ENCODE assay signal across 18 cellular contexts in the genomic region with DNA sequence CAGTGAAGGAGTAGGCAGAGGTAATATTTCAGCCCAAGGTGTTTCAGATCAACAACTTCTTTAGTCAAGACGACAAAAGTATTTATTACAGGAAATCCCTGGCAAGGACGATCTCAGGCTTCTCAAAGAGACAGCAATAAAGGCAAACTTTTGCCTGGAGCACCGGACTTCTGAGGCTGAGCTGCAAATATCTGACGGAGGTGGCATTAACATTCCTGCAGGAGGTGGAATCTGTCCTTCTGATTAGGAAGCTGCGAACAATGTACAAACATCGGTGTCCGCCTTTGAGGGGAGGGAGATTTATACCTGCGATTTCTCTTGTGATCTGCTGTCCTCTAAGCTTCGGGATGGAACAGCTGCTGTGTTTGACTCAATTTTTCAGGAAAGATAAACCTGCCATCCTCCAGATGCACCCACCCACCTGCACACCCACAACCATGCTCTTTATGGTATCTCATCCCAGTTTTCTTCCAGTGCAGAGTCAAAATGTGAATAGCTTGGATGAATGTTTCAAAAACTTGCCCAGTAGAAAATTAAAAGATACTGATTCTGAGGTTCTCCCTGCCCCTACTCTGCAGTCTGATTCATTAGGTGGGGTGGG. TPM values are rescaled to one million over a fixed set of nuclear protein-coding genes. Genes with fewer than 3 reads are reported as not detected.
A peak's percentile ranks its signal among the peaks of the same experiment; 100 is the strongest.
DNase-seq lines count a peak whose midpoint lies in the region; TF ChIP-seq lines count a peak whose summit lies in the region.
"Had no signal": no experiment of that assay in that cellular context is flagged by ENCODE, and none has a peak within 500 bp of the region (broad histone marks: within the 10 kb centered on the region; RNA-seq: fewer than 3 reads in every experiment).

No MANE protein-coding gene starts in this region.

- H3K27me3 Mint-ChIP-seq in Caco-2 (ENCODE audit: insufficient read depth, unreplicated experiment), result no peaks in the 10 kb centered on the region
- H3K27me3 Mint-ChIP-seq in nephron progenitor cell (ENCODE audit: low read depth, poor library complexity), result peaks cover 33% of the 10 kb centered on the region

- BruUV-seq in Caco-2 (replicated peaks; lab: Mats Ljungman, UMichigan), result no TSS peak

- peaks cover 25% of the 10 kb centered on the region for H3K4me1 ChIP-seq in Caco-2
- H3K4me1 ChIP-seq: BLaER1, HAP-1 had no signal

- no peaks in the 10 kb centered on the region for H3K9me3 Mint-ChIP-seq in Caco-2 (ENCODE audit: unreplicated experiment)
- no peaks in the 10 kb centered on the region for H3K9me3 Mint-ChIP-seq in nephron progenitor cell
- H3K9me3 Mint-ChIP-seq: CD8-positive, alpha-beta T cell; GM23338 had no signal

- H3K9me3 ChIP-seq in Caco-2, result no peaks in the 10 kb centered on the region
- H3K9me3 ChIP-seq: BLaER1, HAP-1 had no signal

- H3K4me3 Mint-ChIP-seq in Caco-2 (ENCODE audit: unreplicated experiment) (peak overlapping the region; percentile 42), nephron progenitor cell (no peak overlapping the region)
- H3K4me3 Mint-ChIP-seq: B cell; CD4-positive, CD25-positive, alpha-beta regulatory T cell; CD8-positive, alpha-beta T cell; GM23338 had no signal

- intact Hi-C loops in Caco-2 (cut with micrococcal nuclease; ENCODE audit: unreplicated experiment) (loop anchor here (1.0 to 2.0 kb wide), 3 partner anchors 22 to 44 kb away; no protein-coding TSS in a partner anchor), head of caudate nucleus (cut with DNase I) (no loop called here)

- TF ChIP-seq CTCF in Caco-2 (IDR thresholded peaks at IDR 0.05; ENCODE audit: insufficient read depth in 1 of 2, low read depth in 1 of 2, low read length in 1 of 2, severe bottlenecking in 1 of 2, unreplicated experiment in 1 of 2) (no peak), nephron progenitor cell (IDR thresholded peaks at IDR 0.05) (no peak)

- H3K4me3 ChIP-seq in Caco-2 (ENCODE audit: low read depth, low read length), result no peak overlapping the region
- H3K4me3 ChIP-seq: BLaER1, GM23338, HAP-1 had no signal

- DNase-seq in Caco-2 (peak; percentile 75 to 87), head of caudate nucleus (peak in 24 of 42 donors; percentile 13 to 73 (median 38)), nephron progenitor cell (no peak), kidney glomerular epithelial cell (lab: John Stamatoyannopoulos, UW) (no peak), RKO (ENCODE audit: low spot score) (no peak), NCI-H1694 (lab: John Stamatoyannopoulos, UW) (no peak)
- DNase-seq: CD4-positive, CD25-positive, alpha-beta regulatory T cell; CD8-positive, alpha-beta T cell; DMS 273 treated with DMSO at 0.1 percent for 48 hours; DMS79; EL; GF-D8 had no signal

- no peaks in the 10 kb centered on the region for H3K27me3 ChIP-seq in Caco-2 (replicated peaks; ENCODE audit: control insufficient read depth, insufficient read depth, low read length)
- H3K27me3 ChIP-seq: BLaER1 had no signal

- CTCF ChIA-PET in Caco-2 (lab: Charles Lee), result interaction anchor here (1.0 to 1.5 kb wide), 2 partner anchors 78 to 179 kb away, joined by 3 to 9 read pairs; no protein-coding TSS in a partner anchor

- H3K36me3 Mint-ChIP-seq in Caco-2 (ENCODE audit: insufficient read depth, unreplicated experiment) (no peaks in the 10 kb centered on the region), nephron progenitor cell (ENCODE audit: low read depth) (no peaks in the 10 kb centered on the region)
- H3K36me3 Mint-ChIP-seq: CD4-positive, CD25-positive, alpha-beta regulatory T cell; CD8-positive, alpha-beta T cell had no signal

- H3K4me1 Mint-ChIP-seq in Caco-2 (ENCODE audit: low read depth, unreplicated experiment) (peaks cover 37% of the 10 kb centered on the region), nephron progenitor cell (peaks cover 61% of the 10 kb centered on the region)
- H3K4me1 Mint-ChIP-seq: B cell; CD4-positive, CD25-positive, alpha-beta regulatory T cell had no signal

- H3K27ac Mint-ChIP-seq in Caco-2 (ENCODE audit: unreplicated experiment) (peak overlapping the region; percentile 80), nephron progenitor cell (peak overlapping the region; percentile 63)
- H3K27ac Mint-ChIP-seq: B cell; CD4-positive, CD25-positive, alpha-beta regulatory T cell; CD8-positive, alpha-beta T cell; GM23338 had no signal

- POLR2A ChIA-PET in Caco-2 (lab: Charles Lee), result interaction anchor here (0.8 kb wide), 1 partner anchor 35 kb away, joined by 4 read pairs; no protein-coding TSS in a partner anchor

- H3K36me3 ChIP-seq in Caco-2 (ENCODE audit: control insufficient read depth, insufficient read depth, low read length), result no peaks in the 10 kb centered on the region
- H3K36me3 ChIP-seq: BLaER1, HAP-1 had no signal

RNA-seq across cellular contexts. Expression of a gene that starts 32.1 kb away (rescaled TPM):
- 4.7 and 4.9 TPM in 2 replicates for total RNA-seq in Caco-2 (2022)
- total RNA-seq: B cell; CD4-positive, CD25-positive, alpha-beta regulatory T cell; CD8-positive, alpha-beta T cell; G401; GM23338; H4 had no signal

Comparison
In these comparisons a context has a peak if more than half of its experiments do, and no peak if none do; other contexts are left out.
1. DNase-seq: peak in Caco-2 (2 of 2) and head of caudate nucleus (24 of 42); none in nephron progenitor cell (single experiment), kidney glomerular epithelial cell (single experiment), RKO (single experiment) and NCI-H1694 (single experiment).